ENCODE assay signal across 18 cellular contexts in genomic region chr15:43899928-43900327, GRCh38.
"Had no signal": no experiment of that assay in that cellular context is flagged by ENCODE, and none has a peak within 500 bp of the region (broad histone marks: within the 10 kb centered on the region; RNA-seq: fewer than 3 reads in every experiment).

No MANE protein-coding gene starts in this region.

- H3K9me3 ChIP-seq: adrenal gland, esophagus squamous epithelium, ovary, transverse colon, uterus had no signal

- H3K27me3 ChIP-seq: adrenal gland, ovary, uterus had no signal

- H3K4me1 ChIP-seq: adrenal gland, transverse colon, uterus had no signal

- H3K9me3 Mint-ChIP-seq: activated naive CD4-positive, alpha-beta T cell treated with anti-CD3 and anti-CD28 coated beads, Interleukin-2, amount 50 U/mL, for 72 hours; naive thymus-derived CD8-positive, alpha-beta T cell; stimulated activated naive B cell treated with anti-CD40 and anti-IgM and Interleukin-4, amounts not matched to agents 10 μg/mL and 1 μg/mL and 100 μg/mL, for 72 hours had no signal

- DNase-seq: activated CD4-positive, CD25-positive, alpha-beta regulatory T cell treated with anti-CD3 and anti-CD28 coated beads, Interleukin-2, amount 50 U/mL, for 72 hours; activated CD8-positive, alpha-beta memory T cell treated with anti-CD3 and anti-CD28 coated beads for 24 hours; activated CD8-positive, alpha-beta memory T cell treated with anti-CD3 and anti-CD28 coated beads, Interleukin-2, amount 50 U/mL, for 48 hours; activated gamma-delta T cell; adrenal gland; cerebellar nuclear complex; cortex of kidney; effector CD4-positive, alpha-beta T cell; esophagus squamous epithelium; mesenchymal stem cell; naive thymus-derived CD8-positive, alpha-beta T cell; ovary; stimulated activated CD4-positive, alpha-beta T cell treated with anti-CD3 and anti-CD28 coated beads, Interleukin-4, amount 100 ng/mL, for 4 hours; stimulated activated naive B cell treated with anti-CD40 and anti-IgM and Interleukin-4, amounts not matched to agents 10 μg/mL and 1 μg/mL and 100 μg/mL, for 72 hours; transverse colon; uterus had no signal

- H3K36me3 ChIP-seq: adrenal gland, esophagus squamous epithelium, ovary, transverse colon, uterus had no signal

- ATAC-seq: activated naive CD4-positive, alpha-beta T cell treated with anti-CD3 and anti-CD28 coated beads, Interleukin-2, amount 50 U/mL, for 72 hours; naive thymus-derived CD8-positive, alpha-beta T cell; sciatic nerve; stimulated activated naive B cell treated with anti-CD40 and anti-IgM and Interleukin-4, amounts not matched to agents 10 μg/mL and 1 μg/mL and 100 μg/mL, for 72 hours had no signal

- H3K27ac ChIP-seq: adrenal gland, esophagus squamous epithelium, ovary, transverse colon, uterus had no signal

- H3K4me3 ChIP-seq: adrenal gland, esophagus squamous epithelium, ovary, transverse colon, uterus had no signal

- H3K27ac Mint-ChIP-seq: stimulated activated naive B cell treated with anti-CD40 and anti-IgM and Interleukin-4, amounts not matched to agents 10 μg/mL and 1 μg/mL and 100 μg/mL, for 72 hours had no signal

- H3K36me3 Mint-ChIP-seq: naive thymus-derived CD8-positive, alpha-beta T cell; stimulated activated naive B cell treated with anti-CD40 and anti-IgM and Interleukin-4, amounts not matched to agents 10 μg/mL and 1 μg/mL and 100 μg/mL, for 72 hours had no signal

- H3K4me3 Mint-ChIP-seq: naive thymus-derived CD8-positive, alpha-beta T cell; stimulated activated naive B cell treated with anti-CD40 and anti-IgM and Interleukin-4, amounts not matched to agents 10 μg/mL and 1 μg/mL and 100 μg/mL, for 72 hours had no signal
